ENCODE assay signal across 14 cellular contexts in genomic region chr16:69013991-69014390, GRCh38.
DNase-seq lines count a peak whose midpoint lies in the region; ATAC-seq and TF ChIP-seq lines count a peak whose summit lies in the region.
"Had no signal": no experiment of that assay in that cellular context is flagged by ENCODE, and none has a peak within 500 bp of the region (broad histone marks: within the 10 kb centered on the region; RNA-seq: fewer than 3 reads in every experiment).

No MANE protein-coding gene starts in this region.

- H3K4me1 ChIP-seq in IMR-90 (ENCODE audit: control insufficient read depth, insufficient read depth, low read length) (peaks cover 6% of the 10 kb centered on the region), osteoblast (ENCODE audit: insufficient read depth, low read length) (peaks cover 12% of the 10 kb centered on the region)
- H3K4me1 ChIP-seq: Caco-2 had no signal

- H2BK120ac ChIP-seq in IMR-90 (ENCODE audit: low read depth, low read length) = no peak overlapping the region

- H3K36me3 ChIP-seq in IMR-90 (ENCODE audit: control insufficient read depth, insufficient read depth, low read length) (no peaks in the 10 kb centered on the region), osteoblast (ENCODE audit: insufficient read depth, low read length) (no peaks in the 10 kb centered on the region)

- H3K9me3 Mint-ChIP-seq in endothelial cell (ENCODE audit: unreplicated experiment) = no peaks in the 10 kb centered on the region
- H3K9me3 Mint-ChIP-seq: CD8-positive, alpha-beta memory T cell; IgD-negative memory B cell had no signal

- intact Hi-C loops in IMR-90 (cut with micrococcal nuclease) = no loop called here

- TF ChIP-seq CTCF in IMR-90 (conservative IDR thresholded peaks at IDR 0.05; ENCODE audit: low read depth, low read length) = no peak
- TF ChIP-seq CTCF in endothelial cell (IDR thresholded peaks at IDR 0.05; ENCODE audit: unreplicated experiment) = no peak
- TF ChIP-seq CTCF in osteoblast (IDR thresholded peaks at IDR 0.05; ENCODE audit: extremely low read depth, low read depth, low read length) = no peak

- no peak overlapping the region for H2AK5ac ChIP-seq in IMR-90 (ENCODE audit: low read depth, low read length)

- no peak overlapping the region for H4K5ac ChIP-seq in IMR-90 (ENCODE audit: low read depth, low read length)

- H3K27ac Mint-ChIP-seq in endothelial cell (ENCODE audit: unreplicated experiment) = no peak overlapping the region
- H3K27ac Mint-ChIP-seq: CD14-positive monocyte, IgD-negative memory B cell had no signal

- no peak overlapping the region for H2BK5ac ChIP-seq in IMR-90 (ENCODE audit: low read depth, low read length, poor library complexity, severe bottlenecking)

- no peak overlapping the region for H3K4ac ChIP-seq in IMR-90 (ENCODE audit: low read depth, low read length)

- H3K4me2 ChIP-seq in IMR-90 (ENCODE audit: low read depth, low read length) (no peak overlapping the region), osteoblast (ENCODE audit: insufficient read depth, low read length) (no peak overlapping the region)
- H3K4me2 ChIP-seq: A549 had no signal

- H2AFZ ChIP-seq in IMR-90 (replicated peaks; ENCODE audit: low read length, poor library complexity) (no peak overlapping the region), osteoblast (ENCODE audit: low read length) (no peak overlapping the region)
- H2AFZ ChIP-seq: GM23248 had no signal

- H3K9me3 ChIP-seq in IMR-90 (ENCODE audit: control insufficient read depth, insufficient read depth, low read length) (no peaks in the 10 kb centered on the region), osteoblast (ENCODE audit: low read depth, low read length) (no peaks in the 10 kb centered on the region)
- H3K9me3 ChIP-seq: A549, Caco-2 had no signal

- POLR2A ChIA-PET in IMR-90 (lab: Charles Lee; ENCODE audit: unreplicated experiment) = no interaction called here

- H3K4me3 ChIP-seq in IMR-90 (ENCODE audit: insufficient read depth, low read depth, low read length) = no peak overlapping the region
- H3K4me3 ChIP-seq in osteoblast (ENCODE audit: insufficient read depth, low read length) = no peak overlapping the region
- H3K4me3 ChIP-seq: A549, GM23248 had no signal

- no peak overlapping the region for H2BK20ac ChIP-seq in IMR-90 (ENCODE audit: low read depth, low read length)

- H4K8ac ChIP-seq in IMR-90 (ENCODE audit: low read depth in 2 of 2, low read length in 2 of 2) = no peak overlapping the region

- peaks cover 10% of the 10 kb centered on the region; the same call in 1 of the 2 replicates for H3K9me1 ChIP-seq in IMR-90 (ENCODE audit: insufficient read depth, low read length)

- no TSS peak for BruUV-seq in IMR-90 (replicated peaks; lab: Mats Ljungman, UMichigan)

- DNase-seq in IMR-90 = peak; percentile 25
- DNase-seq in endothelial cell (ENCODE audit: low spot score) = no peak
- peak; percentile 8 for DNase-seq in iris pigment epithelial cell (ENCODE audit: low read depth)
- DNase-seq in osteoblast (ENCODE audit: insufficient read length, low spot score, missing footprints) = no peak
- DNase-seq in erythroblast (lab: John Stamatoyannopoulos, UW) = no peak
- DNase-seq: Caco-2; CD8-positive, alpha-beta memory T cell; DND-41; GM23248 had no signal

- H3K9ac ChIP-seq in IMR-90 (ENCODE audit: low read depth, low read length) = no peak overlapping the region
- H3K9ac ChIP-seq: GM23248 had no signal

- TF ChIP-seq RAD21 in IMR-90 (IDR thresholded peaks at IDR 0.05; ENCODE audit: low read length) = no peak

- peaks cover 2% of the 10 kb centered on the region for H3K27me3 Mint-ChIP-seq in endothelial cell (ENCODE audit: unreplicated experiment)
- H3K27me3 Mint-ChIP-seq: CD8-positive, alpha-beta memory T cell; IgD-negative memory B cell had no signal

- H3K4me1 Mint-ChIP-seq in endothelial cell (ENCODE audit: unreplicated experiment) = peaks cover 9% of the 10 kb centered on the region
- H3K4me1 Mint-ChIP-seq: CD8-positive, alpha-beta memory T cell; IgD-negative memory B cell had no signal

- no peak overlapping the region for H3K56ac ChIP-seq in IMR-90 (ENCODE audit: extremely low read depth, insufficient read depth, low read length)

- no peak overlapping the region for H3K23ac ChIP-seq in IMR-90 (ENCODE audit: low read depth, low read length)

- in situ Hi-C loops in IMR-90 (cut with MboI; ENCODE audit: low sequenced_read_pairs) = no loop called here

- no peaks in the 10 kb centered on the region for H3K79me2 ChIP-seq in osteoblast (ENCODE audit: insufficient read depth, low read length)

- no peaks in the 10 kb centered on the region for H3K27me3 ChIP-seq in IMR-90 (ENCODE audit: control insufficient read depth, insufficient read depth, low read length)
- H3K27me3 ChIP-seq in osteoblast (ENCODE audit: insufficient read depth, low read length) = no peaks in the 10 kb centered on the region

- no peak overlapping the region for H4K91ac ChIP-seq in IMR-90 (ENCODE audit: insufficient read depth, low read depth, low read length)

- TF ChIP-seq POLR2A in IMR-90 (IDR thresholded peaks at IDR 0.05; ENCODE audit: low read depth, low read length) (no peak), erythroblast (IDR thresholded peaks at IDR 0.05; ENCODE audit: low read length) (no peak)

- H3K27ac ChIP-seq in IMR-90 (ENCODE audit: insufficient read depth, low read length) = no peak overlapping the region
- no peak overlapping the region for H3K27ac ChIP-seq in osteoblast (ENCODE audit: low read depth, low read length)
- H3K27ac ChIP-seq: A549, GM23248 had no signal

- H3K79me1 ChIP-seq in IMR-90 (ENCODE audit: low read depth in 1 of 2, low read length in 2 of 2) = no peaks in the 10 kb centered on the region

- H2AK9ac ChIP-seq in IMR-90 (replicated peaks; ENCODE audit: low read depth, low read length, poor library complexity) = no peak overlapping the region

- H3K4me3 Mint-ChIP-seq in endothelial cell (ENCODE audit: unreplicated experiment) = peak overlapping the region; percentile 38
- H3K4me3 Mint-ChIP-seq: CD14-positive monocyte; CD8-positive, alpha-beta memory T cell; IgD-negative memory B cell had no signal

- H2BK15ac ChIP-seq in IMR-90 (ENCODE audit: low read depth, low read length) = no peak overlapping the region

- CTCF ChIA-PET in IMR-90 (lab: Yijun Ruan, JAX) = no interaction called here

- dilution Hi-C loops in IMR-90 (cut with HindIII; ENCODE audit: low sequenced_read_pairs, unreplicated experiment) = no loop called here

- no peak for ATAC-seq in IMR-90 (ENCODE audit: low read depth)
- no peak for ATAC-seq in HG02759 (IDR thresholded peaks at IDR 0.05; ENCODE audit: unreplicated experiment)
- ATAC-seq: A549, HCT116 had no signal

- H3K14ac ChIP-seq in IMR-90 (replicated peaks; ENCODE audit: low read depth, low read length) = no peak overlapping the region

- peaks cover 3% of the 10 kb centered on the region for H3K36me3 Mint-ChIP-seq in endothelial cell (ENCODE audit: low read depth, unreplicated experiment)

- H3K18ac ChIP-seq in IMR-90 (ENCODE audit: low read depth, low read length) = no peak overlapping the region

- no peaks in the 10 kb centered on the region for H4K20me1 ChIP-seq in IMR-90 (ENCODE audit: insufficient read depth, low read length)
- no peaks in the 10 kb centered on the region for H4K20me1 ChIP-seq in osteoblast (ENCODE audit: insufficient read depth, low read length)

TF ChIP-seq in IMR-90, 13 proteins besides CTCF, POLR2A, EP300 and RAD21:
- TF ChIP-seq ELK1 (IDR thresholded peaks at IDR 0.05; ENCODE audit: borderline replicate concordance, low read depth, low read length) (no peak), USF2 (IDR thresholded peaks at IDR 0.05; ENCODE audit: low read depth, low read length) (no peak), RCOR1 (IDR thresholded peaks at IDR 0.05; ENCODE audit: insufficient replicate concordance, low read length) (no peak), MAZ (IDR thresholded peaks at IDR 0.05; ENCODE audit: borderline replicate concordance, low read depth, low read length) (no peak), FOS (IDR thresholded peaks at IDR 0.05; ENCODE audit: low read depth, low read length) (no peak), RFX5 (IDR thresholded peaks at IDR 0.05; ENCODE audit: low read depth, low read length) (no peak), SMC3 (IDR thresholded peaks at IDR 0.05; ENCODE audit: low read depth, low read length) (no peak), BHLHE40 (IDR thresholded peaks at IDR 0.05; ENCODE audit: low read depth, low read length) (no peak), CHD1 (IDR thresholded peaks at IDR 0.05; ENCODE audit: low read depth, low read length) (no peak)

Comparison
In these comparisons a context has a peak if more than half of its experiments do, and no peak if none do; other contexts are left out.
1. DNase-seq: peak in IMR-90 (single experiment) and iris pigment epithelial cell (single experiment); none in endothelial cell (single experiment), osteoblast (single experiment) and erythroblast (0 of 2).